ENCODE assay signal across 8 cellular contexts in genomic region chr5:157730900-157731271, GRCh38. TPM values are rescaled to one million over a fixed set of nuclear protein-coding genes. Genes with fewer than 3 reads are reported as not detected.
A peak's percentile ranks its signal among the peaks of the same experiment; 100 is the strongest.
DNase-seq lines count a peak whose midpoint lies in the region; ATAC-seq and TF ChIP-seq lines count a peak whose summit lies in the region.

No MANE protein-coding gene starts in this region.

- ATAC-seq in gastroesophageal sphincter (no peak), GM21825 (IDR thresholded peaks at IDR 0.05; ENCODE audit: unreplicated experiment) (no peak)

- no peak for TF ChIP-seq POLR2A in gastroesophageal sphincter (IDR thresholded peaks at IDR 0.05)

- no peak overlapping the region for H3K27ac ChIP-seq in WERI-Rb-1
- peak overlapping the region in 3 of 4 donors; percentile 94 to 96 (median 94) for H3K27ac ChIP-seq in gastroesophageal sphincter
- peak overlapping the region in 17 of 21 experiments; percentile 60 to 96 (median 86) for H3K27ac ChIP-seq in skin epidermis

- TF ChIP-seq CTCF in WERI-Rb-1 (IDR thresholded peaks at IDR 0.05; ENCODE audit: low read depth, low read length) (no peak), gastroesophageal sphincter (IDR thresholded peaks at IDR 0.05) (no peak)

- H3K4me3 ChIP-seq in H7 (ENCODE audit: insufficient read depth, low read depth, low read length) (peak overlapping the region; percentile 82), WERI-Rb-1 (ENCODE audit: low read depth, low read length) (peak overlapping the region; percentile 65), gastroesophageal sphincter (peak overlapping the region; percentile 66 to 69), skin epidermis (peak overlapping the region; percentile 48 to 75 (median 61))

- H3K27me3 ChIP-seq in H7 (ENCODE audit: control insufficient read depth, insufficient read depth, low read length) (no peaks in the 10 kb centered on the region), WERI-Rb-1 (ENCODE audit: insufficient read depth, low read depth, severe bottlenecking) (no peaks in the 10 kb centered on the region), gastroesophageal sphincter (no peaks in the 10 kb centered on the region)

- H3K36me3 ChIP-seq in H7 (replicated peaks; ENCODE audit: control insufficient read depth, insufficient read depth, low read length) (peaks cover 5% of the 10 kb centered on the region), WERI-Rb-1 (peaks cover 16% of the 10 kb centered on the region), gastroesophageal sphincter (peaks cover 0 to 29% of the 10 kb centered on the region in 2 donors)

- H3K9me3 ChIP-seq in WERI-Rb-1 (ENCODE audit: severe bottlenecking) = no peaks in the 10 kb centered on the region
- H3K9me3 ChIP-seq in gastroesophageal sphincter = no peaks in the 10 kb centered on the region

- H3K4me1 ChIP-seq in gastroesophageal sphincter = peaks cover 0 to 12% (median 3%) of the 10 kb centered on the region in 3 donors

- 15 to 19% methylated on average over 5 of the region's 5 CpGs for WGBS in gastroesophageal sphincter (ENCODE audit: low coverage in 1 of 2), 2 donors

- TF ChIP-seq EP300 in gastroesophageal sphincter (IDR thresholded peaks at IDR 0.05) = no peak

- DNase-seq in H7 (no peak), WERI-Rb-1 (no peak), NCI-H345 treated with DMSO at 0.1 percent for 48 hours (lab: John Stamatoyannopoulos, UW; ENCODE audit: unreplicated experiment) (no peak), AG20443 (ENCODE audit: low spot score) (no peak), dedifferentiated amniotic fluid mesenchymal stem cell (ENCODE audit: extremely low spot score) (no peak)

RNA-seq across cellular contexts. Expression of gene THG1L, which starts 0.3 kb away (rescaled TPM):
- total RNA-seq in H7 (2014; rRNA removed; shearing (Covaris generic)) = 16.6 and 16.8 TPM in 2 replicates
- total RNA-seq in gastroesophageal sphincter = 10 to 100 TPM; 13.2 to 20.3 (median 15.5) TPM

RNA-seq across cellular contexts. Expression of gene LSM11, which starts 12.6 kb away (rescaled TPM):
- 4.6 and 6.5 TPM in 2 replicates for total RNA-seq in H7 (2014; rRNA removed; shearing (Covaris generic))
- total RNA-seq in gastroesophageal sphincter = 10 to 100 TPM; 14.8 to 38.4 (median 27.3) TPM

RNA-seq across cellular contexts. Expression of gene C5orf52, which starts 59.6 kb away (rescaled TPM):
- not detected in 2 replicates for total RNA-seq in H7 (2014; rRNA removed; shearing (Covaris generic))
- not detected for total RNA-seq in gastroesophageal sphincter
